ENCODE assay signal across 2 cellular contexts in genomic region chr2:236872015-236872414, GRCh38.
TF ChIP-seq lines count a peak whose summit lies in the region.

No MANE protein-coding gene starts in this region.

TF ChIP-seq in liver, 16 proteins besides CTCF, POLR2A, EP300 and RAD21:
- TF ChIP-seq ZBTB33 (IDR thresholded peaks at IDR 0.05) = no peak
- no peak for TF ChIP-seq JUND (IDR thresholded peaks at IDR 0.05)
- no peak for TF ChIP-seq FOXA1 (IDR thresholded peaks at IDR 0.05)
- no peak for TF ChIP-seq EGR1 (IDR thresholded peaks at IDR 0.05; ENCODE audit: low read depth in 2 of 2)
- no peak for TF ChIP-seq HNF4A (conservative IDR thresholded peaks at IDR 0.05)
- no peak for TF ChIP-seq SP1 (IDR thresholded peaks at IDR 0.05)
- no peak for TF ChIP-seq RXRA (IDR thresholded peaks at IDR 0.05)
- TF ChIP-seq TAF1 (conservative IDR thresholded peaks at IDR 0.05) = no peak
- no peak for TF ChIP-seq FOXA2 (IDR thresholded peaks at IDR 0.05)
- no peak for TF ChIP-seq REST (IDR thresholded peaks at IDR 0.05)
- TF ChIP-seq GABPA (IDR thresholded peaks at IDR 0.05 in 1 of 2, conservative IDR thresholded peaks at IDR 0.05 in 1 of 2) = no peak
- no peak for TF ChIP-seq NR2F2 (IDR thresholded peaks at IDR 0.05)
- no peak for TF ChIP-seq ATF3 (IDR thresholded peaks at IDR 0.05)
- no peak for TF ChIP-seq YY1 (IDR thresholded peaks at IDR 0.05)
- TF ChIP-seq MAX (IDR thresholded peaks at IDR 0.05) = no peak
- TF ChIP-seq HNF4G (IDR thresholded peaks at IDR 0.05) = no peak
TF ChIP-seq in liver: peak in this region for 0.

TF ChIP-seq in HepG2, 621 proteins besides CTCF, POLR2A, EP300 and RAD21:
- TF ChIP-seq CEBPZ (IDR thresholded peaks at IDR 0.05; ENCODE audit: low read length) = no peak
- TF ChIP-seq ATF3 (CRISPR knock-in tag; IDR thresholded peaks at IDR 0.05) = no peak
- no peak for TF ChIP-seq NKX3-1 (CRISPR knock-in tag; IDR thresholded peaks at IDR 0.05)
- TF ChIP-seq SIX4 (CRISPR knock-in tag; IDR thresholded peaks at IDR 0.05) = no peak
- no peak for TF ChIP-seq NFAT5 (CRISPR knock-in tag; IDR thresholded peaks at IDR 0.05)
- no peak for TF ChIP-seq ZNF10 (CRISPR knock-in tag; IDR thresholded peaks at IDR 0.05; ENCODE audit: borderline replicate concordance, low read depth)
- no peak for TF ChIP-seq RFX5 (IDR thresholded peaks at IDR 0.05; ENCODE audit: low read depth, low read length)
- TF ChIP-seq ATF1 (CRISPR knock-in tag; IDR thresholded peaks at IDR 0.05) = no peak
- TF ChIP-seq ATF4 (CRISPR knock-in tag; IDR thresholded peaks at IDR 0.05) = no peak
- no peak for TF ChIP-seq ZNF30 (CRISPR knock-in tag; IDR thresholded peaks at IDR 0.05)
- no peak for TF ChIP-seq RNF2 (conservative IDR thresholded peaks at IDR 0.05; ENCODE audit: low read depth)
- no peak for TF ChIP-seq ZNF280D (CRISPR knock-in tag; IDR thresholded peaks at IDR 0.05)
- no peak for TF ChIP-seq KDM1A (CRISPR knock-in tag; IDR thresholded peaks at IDR 0.05)
- TF ChIP-seq ZNF512B (CRISPR knock-in tag; IDR thresholded peaks at IDR 0.05; ENCODE audit: borderline replicate concordance) = no peak
- TF ChIP-seq ZNF432 (CRISPR knock-in tag; IDR thresholded peaks at IDR 0.05; ENCODE audit: borderline replicate concordance) = no peak
- no peak for TF ChIP-seq HOXA9 (CRISPR knock-in tag; IDR thresholded peaks at IDR 0.05; ENCODE audit: borderline replicate concordance)
